14 cellular contexts compared by ENCODE assay signal in genomic region chr17:18668625-18669024, GRCh38. TPM values are rescaled to one million over a fixed set of nuclear protein-coding genes. Genes with fewer than 3 reads are reported as not detected.
"Had no signal": no experiment of that assay in that cellular context is flagged by ENCODE, and none has a peak within 500 bp of the region (broad histone marks: within the 10 kb centered on the region; RNA-seq: fewer than 3 reads in every experiment).

No MANE protein-coding gene starts in this region.

RNA-seq across cellular contexts. Expression of gene TBC1D28, which starts 24.4 kb away (rescaled TPM):
- total RNA-seq: activated B cell treated with CpG ODN at 0.5 μM for 24 hours; activated CD4-positive, alpha-beta memory T cell treated with anti-CD3 and anti-CD28 coated beads for 36 hours; activated CD4-positive, alpha-beta T cell treated with anti-CD3 and anti-CD28 coated beads, Interleukin-2, amount 10 ng/mL, durations not matched to agents 24 days and 14 days; activated CD8-positive, alpha-beta memory T cell treated with anti-CD3 and anti-CD28 coated beads for 36 hours; activated CD8-positive, alpha-beta T cell treated with anti-CD3 and anti-CD28 coated beads for 36 hours; activated naive CD4-positive, alpha-beta T cell treated with anti-CD3 and anti-CD28 coated beads for 36 hours; activated naive CD4-positive, alpha-beta T cell treated with anti-CD3 and anti-CD28 coated beads, Interleukin-2, amount 50 U/mL, for 72 hours; activated naive CD8-positive, alpha-beta T cell treated with anti-CD3 and anti-CD28 coated beads for 36 hours; activated T-cell treated with anti-CD3 and anti-CD28 coated beads, Interleukin-2, amount 50 U/mL, for 4 hours; activated T-cell treated with anti-CD3 and anti-CD28 coated beads, Interleukin-2, amount 50 U/mL, for 72 hours; activated T-helper 17 cell treated with anti-CD3 and anti-CD28 coated beads, Interleukin-2, amount 50 U/mL, for 72 hours; adrenal gland; aorta; cardiac muscle cell had no signal
- polyA plus RNA-seq: adrenal gland, aorta, cardiac muscle cell had no signal
